ENCODE assay signal across 14 cellular contexts in genomic region chr6:63537126-63537958, GRCh38.
DNase-seq lines count a peak whose midpoint lies in the region; ATAC-seq and TF ChIP-seq lines count a peak whose summit lies in the region.
"Had no signal": no experiment of that assay in that cellular context is flagged by ENCODE, and none has a peak within 500 bp of the region (broad histone marks: within the 10 kb centered on the region; RNA-seq: fewer than 3 reads in every experiment).

No MANE protein-coding gene starts in this region.

- ATAC-seq in GM19324 (IDR thresholded peaks at IDR 0.05; ENCODE audit: low FRiP score, unreplicated experiment): peak; percentile 70
- ATAC-seq in HG03103 (IDR thresholded peaks at IDR 0.05; ENCODE audit: low read depth, unreplicated experiment): peak; percentile 47
- ATAC-seq in stimulated activated memory B cell treated with anti-CD40 and anti-IgM and Interleukin-4, amounts not matched to agents 10 μg/mL and 1 μg/mL and 100 μg/mL, for 72 hours: no peak

- peak; percentile 35 for DNase-seq in astrocyte of the cerebellum (ENCODE audit: low read depth)
- no peak for DNase-seq in activated CD4-positive, alpha-beta T cell treated with anti-CD3 and anti-CD28 coated beads, Interleukin-2, amount 50 U/mL, for 48 hours
- DNase-seq in activated CD4-positive, alpha-beta T cell treated with anti-CD3 and anti-CD28 coated beads, Interleukin-2, amount 50 U/mL, for 1 hour: no peak
- DNase-seq in activated naive CD4-positive, alpha-beta T cell treated with anti-CD3 and anti-CD28 coated beads, Interleukin-2, amount 50 U/mL, for 16 hours: no peak
- DNase-seq: activated B cell treated with CpG ODN at 0.5 μM for 24 hours; activated naive CD4-positive, alpha-beta T cell; dorsolateral prefrontal cortex; occipital lobe; OCI-M1 had no signal

- no peak overlapping the region for H3K4me3 ChIP-seq in astrocyte of the cerebellum (ENCODE audit: low read depth, low read length)
- H3K4me3 ChIP-seq: dorsolateral prefrontal cortex, vagina had no signal

- H3K27ac Mint-ChIP-seq in stimulated activated memory B cell treated with anti-CD40 and anti-IgM and Interleukin-4, amounts not matched to agents 10 μg/mL and 1 μg/mL and 100 μg/mL, for 72 hours: no peak overlapping the region
- H3K27ac Mint-ChIP-seq: activated B cell treated with CpG ODN at 0.5 μM for 24 hours had no signal

- peaks cover 12% of the 10 kb centered on the region for H3K4me1 Mint-ChIP-seq in stimulated activated memory B cell treated with anti-CD40 and anti-IgM and Interleukin-4, amounts not matched to agents 10 μg/mL and 1 μg/mL and 100 μg/mL, for 72 hours

- H3K27me3 Mint-ChIP-seq in stimulated activated memory B cell treated with anti-CD40 and anti-IgM and Interleukin-4, amounts not matched to agents 10 μg/mL and 1 μg/mL and 100 μg/mL, for 72 hours: peaks cover 20% of the 10 kb centered on the region

- TF ChIP-seq CTCF in 22Rv1 (IDR thresholded peaks at IDR 0.05) (no peak), astrocyte of the cerebellum (IDR thresholded peaks at IDR 0.05; ENCODE audit: low read depth, low read length, missing control alignments) (no peak)

- H3K27ac ChIP-seq in 22Rv1: peak overlapping the region; percentile 42
- H3K27ac ChIP-seq: dorsolateral prefrontal cortex, vagina had no signal

- H3K4me3 Mint-ChIP-seq in stimulated activated memory B cell treated with anti-CD40 and anti-IgM and Interleukin-4, amounts not matched to agents 10 μg/mL and 1 μg/mL and 100 μg/mL, for 72 hours: no peak overlapping the region
- H3K4me3 Mint-ChIP-seq: activated B cell treated with CpG ODN at 0.5 μM for 24 hours had no signal

- H3K9me3 Mint-ChIP-seq in stimulated activated memory B cell treated with anti-CD40 and anti-IgM and Interleukin-4, amounts not matched to agents 10 μg/mL and 1 μg/mL and 100 μg/mL, for 72 hours: peaks cover under 1% of the 10 kb centered on the region
- H3K9me3 Mint-ChIP-seq: activated B cell treated with CpG ODN at 0.5 μM for 24 hours had no signal

- no peaks in the 10 kb centered on the region for H3K36me3 Mint-ChIP-seq in stimulated activated memory B cell treated with anti-CD40 and anti-IgM and Interleukin-4, amounts not matched to agents 10 μg/mL and 1 μg/mL and 100 μg/mL, for 72 hours

- in situ Hi-C loops in astrocyte of the cerebellum (cut with HindIII; ENCODE audit: low sequenced_read_pairs): no loop called here
